Comparison of ENCODE assay signal across 18 cellular contexts in the genomic region with DNA sequence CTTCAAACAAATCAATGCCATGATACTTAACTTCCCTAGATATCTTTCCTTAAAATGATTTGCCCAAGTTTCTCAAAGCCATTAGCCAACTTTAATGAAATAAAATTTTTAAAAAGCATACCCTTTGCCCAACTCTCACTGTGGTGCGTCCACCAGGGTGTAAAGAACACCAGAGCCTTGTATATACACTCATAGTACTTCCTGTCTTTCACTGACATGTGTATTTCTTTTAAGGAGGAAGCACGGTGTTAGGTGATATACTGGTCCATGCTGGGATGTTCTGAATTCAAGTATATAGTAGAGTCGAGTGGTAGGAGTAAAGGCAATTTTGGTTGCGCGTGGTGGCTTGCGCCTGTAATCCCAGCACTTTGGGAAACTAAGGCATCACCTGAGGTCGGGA.
"Had no signal": no experiment of that assay in that cellular context is flagged by ENCODE, and none has a peak within 500 bp of the region (broad histone marks: within the 10 kb centered on the region; RNA-seq: fewer than 3 reads in every experiment).

No MANE protein-coding gene starts in this region.

- H3K9me3 Mint-ChIP-seq: nephron had no signal

- H3K4me3 Mint-ChIP-seq: activated CD4-positive, alpha-beta memory T cell treated with anti-CD3 and anti-CD28 coated beads, Interleukin-2, amount 10 ng/mL, durations not matched to agents 7 days and 5 days; activated CD8-positive, alpha-beta memory T cell treated with anti-CD3 and anti-CD28 coated beads, Interleukin-2, amount 10 ng/mL, durations not matched to agents 7 days and 5 days; endodermal cell; nephron; stimulated activated naive B cell treated with anti-CD40 and anti-IgM and Interleukin-4, amounts not matched to agents 10 μg/mL and 1 μg/mL and 100 μg/mL, for 72 hours had no signal

- DNase-seq: activated CD4-positive, alpha-beta memory T cell treated with anti-CD3 and anti-CD28 coated beads, Interleukin-2, amount 10 ng/mL, durations not matched to agents 7 days and 5 days; activated CD4-positive, alpha-beta T cell treated with anti-CD3 and anti-CD28 coated beads for 48 hours; activated CD4-positive, CD25-positive, alpha-beta regulatory T cell; amygdala; endodermal cell; foreskin melanocyte; glutamatergic neuron; hippocampal formation; left colon; lower lobe of right lung; occipital lobe; retina; spleen; stimulated activated naive B cell treated with anti-CD40 and anti-IgM and Interleukin-4, amounts not matched to agents 10 μg/mL and 1 μg/mL and 100 μg/mL, for 72 hours; T1000 had no signal

- H3K36me3 ChIP-seq: lower lobe of right lung, spleen had no signal

- H3K27ac ChIP-seq: lower lobe of right lung had no signal

- H3K4me1 Mint-ChIP-seq: endodermal cell, nephron had no signal

- H3K9me3 ChIP-seq: lower lobe of right lung, spleen had no signal

- H3K27me3 Mint-ChIP-seq: activated CD4-positive, alpha-beta memory T cell treated with anti-CD3 and anti-CD28 coated beads, Interleukin-2, amount 10 ng/mL, durations not matched to agents 7 days and 5 days; activated CD8-positive, alpha-beta memory T cell treated with anti-CD3 and anti-CD28 coated beads, Interleukin-2, amount 10 ng/mL, durations not matched to agents 7 days and 5 days; activated naive CD8-positive, alpha-beta T cell had no signal

- ATAC-seq: left colon; lower lobe of right lung; stimulated activated naive B cell treated with anti-CD40 and anti-IgM and Interleukin-4, amounts not matched to agents 10 μg/mL and 1 μg/mL and 100 μg/mL, for 72 hours had no signal

- H3K27ac Mint-ChIP-seq: activated CD4-positive, alpha-beta memory T cell treated with anti-CD3 and anti-CD28 coated beads, Interleukin-2, amount 10 ng/mL, durations not matched to agents 7 days and 5 days; activated naive CD8-positive, alpha-beta T cell; endodermal cell; nephron; stimulated activated naive B cell treated with anti-CD40 and anti-IgM and Interleukin-4, amounts not matched to agents 10 μg/mL and 1 μg/mL and 100 μg/mL, for 72 hours had no signal
